ENCODE assay signal across 30 cellular contexts in genomic region chr15:29880341-29880740, GRCh38. TPM values are rescaled to one million over a fixed set of nuclear protein-coding genes. Genes with fewer than 3 reads are reported as not detected.
"Had no signal": no experiment of that assay in that cellular context is flagged by ENCODE, and none has a peak within 500 bp of the region (broad histone marks: within the 10 kb centered on the region; RNA-seq: fewer than 3 reads in every experiment).

No MANE protein-coding gene starts in this region.

- H3K9me3 Mint-ChIP-seq: activated CD4-positive, alpha-beta memory T cell treated with anti-CD3 and anti-CD28 coated beads for 36 hours; activated CD4-positive, alpha-beta T cell treated with anti-CD3 and anti-CD28 coated beads, Interleukin-2, amount 10 ng/mL, durations not matched to agents 24 days and 14 days; activated naive CD4-positive, alpha-beta T cell treated with anti-CD3 and anti-CD28 coated beads for 36 hours; activated naive CD4-positive, alpha-beta T cell treated with anti-CD3 and anti-CD28 coated beads, Interleukin-2, amount 50 U/mL, for 24 hours; activated naive CD8-positive, alpha-beta T cell treated with anti-CD3 and anti-CD28 coated beads for 36 hours; activated naive CD8-positive, alpha-beta T cell treated with anti-CD3 and anti-CD28 coated beads, Interleukin-2, amount 50 U/mL, for 24 hours; activated T-helper 1 cell treated with anti-CD3 and anti-CD28 coated beads, Interleukin-12 subunit alpha, Interleukin-12 subunit beta, Interleukin-2, Interleukin-4 antibody, amounts not matched to agents 30 ng/mL and 10 ng/mL and 1 ng/mL, durations not matched to agents 14 hours and 24 hours and 36 hours; activated T-helper 2 cell treated with anti-CD3 and anti-CD28 coated beads, Interferon-gamma antibody, Interleukin-2, Interleukin-4, amounts not matched to agents 10 μg/mL and 5 μg/mL and 100 μg/mL, durations not matched to agents 14 hours and 24 hours and 36 hours had no signal

- H3K27ac Mint-ChIP-seq: activated CD4-positive, alpha-beta memory T cell treated with anti-CD3 and anti-CD28 coated beads for 36 hours; activated CD4-positive, alpha-beta T cell treated with anti-CD3 and anti-CD28 coated beads for 36 hours; activated CD4-positive, alpha-beta T cell treated with anti-CD3 and anti-CD28 coated beads, Interleukin-2, amount 10 ng/mL, durations not matched to agents 24 days and 14 days; activated CD8-positive, alpha-beta memory T cell treated with anti-CD3 and anti-CD28 coated beads, Interleukin-2, amount 10 ng/mL, durations not matched to agents 7 days and 5 days; activated CD8-positive, alpha-beta T cell treated with anti-CD3 and anti-CD28 coated beads, Interleukin-2, amount 10 ng/mL, durations not matched to agents 7 days and 5 days; activated naive CD4-positive, alpha-beta T cell treated with anti-CD3 and anti-CD28 coated beads for 36 hours; activated naive CD4-positive, alpha-beta T cell treated with anti-CD3 and anti-CD28 coated beads, Interleukin-2, amount 50 U/mL, for 24 hours; activated naive CD8-positive, alpha-beta T cell treated with anti-CD3 and anti-CD28 coated beads for 36 hours; activated naive CD8-positive, alpha-beta T cell treated with anti-CD3 and anti-CD28 coated beads, Interleukin-2, amount 50 U/mL, for 24 hours; activated T-helper 1 cell treated with anti-CD3 and anti-CD28 coated beads, Interleukin-12 subunit alpha, Interleukin-12 subunit beta, Interleukin-2, Interleukin-4 antibody, amounts not matched to agents 30 ng/mL and 10 ng/mL and 1 ng/mL, durations not matched to agents 14 hours and 24 hours and 36 hours; activated T-helper 2 cell treated with anti-CD3 and anti-CD28 coated beads, Interferon-gamma antibody, Interleukin-2, Interleukin-4, amounts not matched to agents 10 μg/mL and 5 μg/mL and 100 μg/mL, durations not matched to agents 14 hours and 24 hours and 36 hours had no signal

- H3K4me3 ChIP-seq: adrenal gland, body of pancreas, gastroesophageal sphincter, heart right ventricle had no signal

- H3K4me1 Mint-ChIP-seq: activated CD4-positive, alpha-beta T cell treated with anti-CD3 and anti-CD28 coated beads for 36 hours; activated CD4-positive, alpha-beta T cell treated with anti-CD3 and anti-CD28 coated beads, Interleukin-2, amount 10 ng/mL, durations not matched to agents 24 days and 14 days; activated CD8-positive, alpha-beta memory T cell treated with anti-CD3 and anti-CD28 coated beads, Interleukin-2, amount 10 ng/mL, durations not matched to agents 7 days and 5 days; activated naive CD4-positive, alpha-beta T cell treated with anti-CD3 and anti-CD28 coated beads, Interleukin-2, amount 50 U/mL, for 24 hours; activated naive CD8-positive, alpha-beta T cell treated with anti-CD3 and anti-CD28 coated beads for 36 hours; activated naive CD8-positive, alpha-beta T cell treated with anti-CD3 and anti-CD28 coated beads, Interleukin-2, amount 50 U/mL, for 24 hours had no signal

- H3K36me3 Mint-ChIP-seq: activated CD4-positive, alpha-beta memory T cell treated with anti-CD3 and anti-CD28 coated beads for 36 hours; activated CD8-positive, alpha-beta memory T cell treated with anti-CD3 and anti-CD28 coated beads, Interleukin-2, amount 10 ng/mL, durations not matched to agents 7 days and 5 days; activated naive CD4-positive, alpha-beta T cell treated with anti-CD3 and anti-CD28 coated beads, Interleukin-2, amount 50 U/mL, for 24 hours; activated naive CD8-positive, alpha-beta T cell treated with anti-CD3 and anti-CD28 coated beads for 36 hours had no signal

- H3K27me3 ChIP-seq: adrenal gland, body of pancreas, foreskin keratinocyte, heart right ventricle had no signal

- DNase-seq: activated CD4-positive, alpha-beta memory T cell treated with anti-CD3 and anti-CD28 coated beads for 36 hours; activated CD4-positive, alpha-beta T cell treated with anti-CD3 and anti-CD28 coated beads for 36 hours; activated CD4-positive, alpha-beta T cell treated with anti-CD3 and anti-CD28 coated beads, Interleukin-2, amount 10 ng/mL, durations not matched to agents 24 days and 14 days; activated CD4-positive, CD25-positive, alpha-beta regulatory T cell; activated CD4-positive, CD25-positive, alpha-beta regulatory T cell treated with anti-CD3 and anti-CD28 coated beads, Interleukin-2, amount 50 U/mL, for 72 hours; activated CD8-positive, alpha-beta memory T cell treated with anti-CD3 and anti-CD28 coated beads, Interleukin-2, amount 10 ng/mL, durations not matched to agents 7 days and 5 days; activated CD8-positive, alpha-beta memory T cell treated with anti-CD3 and anti-CD28 coated beads, Interleukin-2, amount 50 U/mL, for 4 hours; activated CD8-positive, alpha-beta T cell treated with anti-CD3 and anti-CD28 coated beads, Interleukin-2, amount 10 ng/mL, durations not matched to agents 7 days and 5 days; activated effector memory CD4-positive, alpha-beta T cell treated with anti-CD3 and anti-CD28 coated beads, Interleukin-2, amount 50 U/mL, for 16 hours; activated naive CD4-positive, alpha-beta T cell treated with anti-CD3 and anti-CD28 coated beads for 36 hours; activated naive CD8-positive, alpha-beta T cell treated with anti-CD3 and anti-CD28 coated beads for 36 hours; activated naive CD8-positive, alpha-beta T cell treated with anti-CD3 and anti-CD28 coated beads, Interleukin-2, amount 50 U/mL, for 24 hours; activated T-cell treated with anti-CD3 and anti-CD28 coated beads, Interleukin-2, amount 50 U/mL, for 1 hour; activated T-cell treated with anti-CD3 and anti-CD28 coated beads, Interleukin-2, amount 50 U/mL, for 48 hours; adrenal gland; amygdala; aorta; body of pancreas; caudate nucleus; cortex of kidney; dermis blood vessel endothelial cell; effector CD4-positive, alpha-beta T cell; foreskin keratinocyte; heart right ventricle had no signal

- H3K9me3 ChIP-seq: adrenal gland, body of pancreas, gastroesophageal sphincter, heart right ventricle had no signal

- H3K36me3 ChIP-seq: adrenal gland, gastroesophageal sphincter, heart right ventricle had no signal

- H3K4me1 ChIP-seq: adrenal gland, body of pancreas, foreskin keratinocyte had no signal

- H3K4me3 Mint-ChIP-seq: activated CD4-positive, alpha-beta memory T cell treated with anti-CD3 and anti-CD28 coated beads for 36 hours; activated CD4-positive, alpha-beta T cell treated with anti-CD3 and anti-CD28 coated beads for 36 hours; activated CD4-positive, alpha-beta T cell treated with anti-CD3 and anti-CD28 coated beads, Interleukin-2, amount 10 ng/mL, durations not matched to agents 24 days and 14 days; activated CD8-positive, alpha-beta memory T cell treated with anti-CD3 and anti-CD28 coated beads, Interleukin-2, amount 10 ng/mL, durations not matched to agents 7 days and 5 days; activated CD8-positive, alpha-beta T cell treated with anti-CD3 and anti-CD28 coated beads, Interleukin-2, amount 10 ng/mL, durations not matched to agents 7 days and 5 days; activated naive CD4-positive, alpha-beta T cell treated with anti-CD3 and anti-CD28 coated beads for 36 hours; activated naive CD4-positive, alpha-beta T cell treated with anti-CD3 and anti-CD28 coated beads, Interleukin-2, amount 50 U/mL, for 24 hours; activated naive CD8-positive, alpha-beta T cell treated with anti-CD3 and anti-CD28 coated beads for 36 hours; activated naive CD8-positive, alpha-beta T cell treated with anti-CD3 and anti-CD28 coated beads, Interleukin-2, amount 50 U/mL, for 24 hours; activated T-helper 1 cell treated with anti-CD3 and anti-CD28 coated beads, Interleukin-12 subunit alpha, Interleukin-12 subunit beta, Interleukin-2, Interleukin-4 antibody, amounts not matched to agents 30 ng/mL and 10 ng/mL and 1 ng/mL, durations not matched to agents 14 hours and 24 hours and 36 hours had no signal

- H3K27ac ChIP-seq: adrenal gland, body of pancreas, foreskin keratinocyte, gastroesophageal sphincter, heart right ventricle had no signal

RNA-seq across cellular contexts. Expression of gene TJP1, which starts 58.1 kb away (rescaled TPM):
- total RNA-seq: activated CD4-positive, alpha-beta memory T cell treated with anti-CD3 and anti-CD28 coated beads for 36 hours; activated CD4-positive, alpha-beta T cell treated with anti-CD3 and anti-CD28 coated beads, Interleukin-2, amount 10 ng/mL, durations not matched to agents 24 days and 14 days; activated CD8-positive, alpha-beta memory T cell treated with anti-CD3 and anti-CD28 coated beads for 36 hours; activated CD8-positive, alpha-beta memory T cell treated with anti-CD3 and anti-CD28 coated beads, Interleukin-2, amount 10 ng/mL, durations not matched to agents 7 days and 5 days; activated CD8-positive, alpha-beta T cell treated with anti-CD3 and anti-CD28 coated beads, Interleukin-2, amount 10 ng/mL, durations not matched to agents 7 days and 5 days; activated naive CD4-positive, alpha-beta T cell treated with anti-CD3 and anti-CD28 coated beads for 36 hours; activated naive CD8-positive, alpha-beta T cell treated with anti-CD3 and anti-CD28 coated beads for 36 hours; activated T-helper 1 cell treated with anti-CD3 and anti-CD28 coated beads, Interleukin-12 subunit alpha, Interleukin-12 subunit beta, Interleukin-2, Interleukin-4 antibody, amounts not matched to agents 30 ng/mL and 10 ng/mL and 1 ng/mL, durations not matched to agents 14 hours and 24 hours and 36 hours; activated T-helper 2 cell treated with anti-CD3 and anti-CD28 coated beads, Interferon-gamma antibody, Interleukin-2, Interleukin-4, amounts not matched to agents 10 μg/mL and 5 μg/mL and 100 μg/mL, durations not matched to agents 14 hours and 24 hours and 36 hours; T-helper 1 cell treated with Interleukin-12 subunit alpha and Interleukin-12 subunit beta and Interleukin-4 antibody, amounts not matched to agents 30 ng/mL and 1 ng/mL, for 36 hours had no signal
